16 cellular contexts compared by ENCODE assay signal in genomic region chr5:71693828-71694427, GRCh38. TPM values are rescaled to one million over a fixed set of nuclear protein-coding genes. Genes with fewer than 3 reads are reported as not detected.
DNase-seq lines count a peak whose midpoint lies in the region; ATAC-seq, FAIRE-seq and TF ChIP-seq lines count a peak whose summit lies in the region.
"Had no signal": no experiment of that assay in that cellular context is flagged by ENCODE, and none has a peak within 500 bp of the region (broad histone marks: within the 10 kb centered on the region; RNA-seq: fewer than 3 reads in every experiment).

No MANE protein-coding gene starts in this region.

- H3K36me3 ChIP-seq in mucosa of descending colon (ENCODE audit: low read depth): no peaks in the 10 kb centered on the region
- H3K36me3 ChIP-seq: adrenal gland had no signal

- DNase-seq in DMS 273 (lab: John Stamatoyannopoulos, UW; ENCODE audit: unreplicated experiment) (peak; percentile 60), NCI-H2227 treated with DMSO at 0.1 percent for 48 hours (lab: John Stamatoyannopoulos, UW) (peak; percentile 22), chondrocyte (ENCODE audit: low spot score) (no peak), mucosa of descending colon (no peak), NCI-H187 (lab: John Stamatoyannopoulos, UW) (no peak), GM12892 (ENCODE audit: insufficient read length) (no peak), NCI-H1417 (lab: John Stamatoyannopoulos, UW) (no peak)
- no peak for DNase-seq in activated CD4-positive, alpha-beta T cell treated with anti-CD3 and anti-CD28 coated beads for 1 hour
- DNase-seq: activated T-cell treated with anti-CD3 and anti-CD28 coated beads, Interleukin-2, amount 50 U/mL, for 4 hours; adrenal gland; C1 segment of cervical spinal cord; stimulated activated CD4-positive, alpha-beta T cell treated with anti-CD3 and anti-CD28 coated beads, Interleukin-2, amount 100 ng/mL, for 48 hours; stimulated activated naive CD8-positive, alpha-beta T cell treated with anti-CD3 and anti-CD28 coated beads, Interleukin-15, Interleukin-2, amounts not matched to agents 100 U/mL and 50 U/mL, for 24 hours had no signal

- no peak overlapping the region for H3K4me3 ChIP-seq in mucosa of descending colon
- H3K4me3 ChIP-seq: adrenal gland had no signal

- H3K4me1 ChIP-seq in mucosa of descending colon (ENCODE audit: low read depth): no peaks in the 10 kb centered on the region
- H3K4me1 ChIP-seq: adrenal gland had no signal

- H3K9me3 Mint-ChIP-seq in chondrocyte (ENCODE audit: low read depth): no peaks in the 10 kb centered on the region

- peak overlapping the region; percentile 23 for H3K4me3 Mint-ChIP-seq in chondrocyte (ENCODE audit: unreplicated experiment)
- H3K4me3 Mint-ChIP-seq: activated T-cell treated with anti-CD3 and anti-CD28 coated beads, Interleukin-2, amount 50 U/mL, for 4 hours had no signal

- peaks cover 9% of the 10 kb centered on the region for H3K4me1 Mint-ChIP-seq in chondrocyte (ENCODE audit: low read depth)

- no peaks in the 10 kb centered on the region for H3K9me3 ChIP-seq in mucosa of descending colon
- H3K9me3 ChIP-seq: adrenal gland had no signal

- TF ChIP-seq POLR2A in GM12892 (IDR thresholded peaks at IDR 0.05; ENCODE audit: low read depth, low read length): no peak

- TF ChIP-seq CTCF in chondrocyte (IDR thresholded peaks at IDR 0.05) (no peak), mucosa of descending colon (IDR thresholded peaks at IDR 0.05) (no peak)

- ATAC-seq in mucosa of descending colon: peak; percentile 37
- ATAC-seq: activated T-cell treated with anti-CD3 and anti-CD28 coated beads, Interleukin-2, amount 50 U/mL, for 4 hours; stimulated activated naive CD8-positive, alpha-beta T cell treated with anti-CD3 and anti-CD28 coated beads, Interleukin-15, Interleukin-2, amounts not matched to agents 100 U/mL and 50 U/mL, for 24 hours had no signal

- intact Hi-C loops in mucosa of descending colon (cut with DNase I, micrococcal nuclease): no loop called here

- H3K27me3 Mint-ChIP-seq in chondrocyte (ENCODE audit: low read depth): peaks cover 19% of the 10 kb centered on the region

- FAIRE-seq in GM12892 (lab: Jason Lieb, UNC): no peak
- FAIRE-seq: frontal cortex had no signal

- H3K27ac Mint-ChIP-seq in chondrocyte (ENCODE audit: unreplicated experiment): no peak overlapping the region

- no peaks in the 10 kb centered on the region for H3K36me3 Mint-ChIP-seq in chondrocyte (ENCODE audit: low read depth)

RNA-seq across cellular contexts. Expression of gene CARTPT, which starts 25.1 kb away (rescaled TPM):
- total RNA-seq in chondrocyte (not detected in 3 replicates), mucosa of descending colon (10 to 100 TPM in 1 of 3 donors, not detected in 2; 14.0 TPM)
- not detected for polyA plus RNA-seq in GM12892 (2012; ENCODE audit: missing spikeins)
- total RNA-seq: activated T-cell treated with anti-CD3 and anti-CD28 coated beads, Interleukin-2, amount 50 U/mL, for 4 hours; lower leg skin; osteoblast had no signal

Comparison
In these comparisons a context has a peak if more than half of its experiments do, and no peak if none do; other contexts are left out.
1. DNase-seq: peak in DMS 273 (single experiment) and NCI-H2227 treated with DMSO at 0.1 percent for 48 hours (single experiment); none in chondrocyte (single experiment), mucosa of descending colon (0 of 3), NCI-H187 (0 of 2), activated CD4-positive, alpha-beta T cell treated with anti-CD3 and anti-CD28 coated beads for 1 hour (single experiment), GM12892 (single experiment) and NCI-H1417 (0 of 3).